Comparison of ENCODE assay signal across 10 cellular contexts in the genomic region with DNA sequence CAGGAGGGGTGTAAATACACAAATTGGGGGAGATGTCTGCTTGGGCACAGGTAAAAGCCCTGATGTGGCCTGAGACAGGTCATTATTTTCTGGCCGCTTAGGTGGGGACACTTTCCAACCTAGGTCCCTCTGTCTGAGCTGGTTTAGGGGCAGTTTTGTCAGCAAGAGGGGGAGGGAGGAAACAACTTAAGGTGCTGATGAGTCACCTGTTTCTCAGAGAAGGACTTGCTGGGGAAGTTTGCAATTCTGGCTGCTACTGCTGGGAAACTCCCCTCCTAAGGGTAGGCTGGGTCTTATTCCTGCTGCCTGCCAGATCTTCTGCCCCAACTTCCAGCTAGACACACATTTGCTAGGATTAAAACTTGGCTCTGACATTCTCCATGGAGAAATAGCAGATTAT. TPM values are rescaled to one million over a fixed set of nuclear protein-coding genes. Genes with fewer than 3 reads are reported as not detected.
DNase-seq lines count a peak whose midpoint lies in the region; ATAC-seq and TF ChIP-seq lines count a peak whose summit lies in the region.
"Had no signal": no experiment of that assay in that cellular context is flagged by ENCODE, and none has a peak within 500 bp of the region (broad histone marks: within the 10 kb centered on the region; RNA-seq: fewer than 3 reads in every experiment).

No MANE protein-coding gene starts in this region.

- no peak overlapping the region for H3K4me3 ChIP-seq in astrocyte of the spinal cord (ENCODE audit: low read depth, low read length)
- H3K4me3 ChIP-seq in skeletal muscle cell (ENCODE audit: low read depth, low read length), result no peak overlapping the region
- H3K4me3 ChIP-seq: coronary artery had no signal

- H3K27ac Mint-ChIP-seq in activated CD4-positive, alpha-beta T cell treated with anti-CD3 and anti-CD28 coated beads for 36 hours, result no peak overlapping the region
- H3K27ac Mint-ChIP-seq in activated CD4-positive, alpha-beta T cell treated with anti-CD3 and anti-CD28 coated beads, Interleukin-2, amount 10 ng/mL, durations not matched to agents 7 days and 5 days, result no peak overlapping the region
- H3K27ac Mint-ChIP-seq: nephron had no signal

- no peaks in the 10 kb centered on the region for H3K36me3 Mint-ChIP-seq in activated CD4-positive, alpha-beta T cell treated with anti-CD3 and anti-CD28 coated beads for 36 hours (ENCODE audit: low read depth)
- H3K36me3 Mint-ChIP-seq in activated CD4-positive, alpha-beta T cell treated with anti-CD3 and anti-CD28 coated beads, Interleukin-2, amount 10 ng/mL, durations not matched to agents 7 days and 5 days (ENCODE audit: low read depth), result no peaks in the 10 kb centered on the region

- intact Hi-C loops in activated CD4-positive, alpha-beta T cell treated with anti-CD3 and anti-CD28 coated beads for 36 hours (cut with DNase I, micrococcal nuclease), result loop anchor here in 1 of 2 experiments (1.0 kb wide), 1 partner anchor 16 kb away; the partner anchor contains the start of gene VPS18
- intact Hi-C loops in left cardiac atrium (cut with DNase I), result no loop called here

- H3K4me1 Mint-ChIP-seq in activated CD4-positive, alpha-beta T cell treated with anti-CD3 and anti-CD28 coated beads for 36 hours, result peaks cover 15% of the 10 kb centered on the region
- H3K4me1 Mint-ChIP-seq in activated CD4-positive, alpha-beta T cell treated with anti-CD3 and anti-CD28 coated beads, Interleukin-2, amount 10 ng/mL, durations not matched to agents 7 days and 5 days, result peaks cover 19% of the 10 kb centered on the region

- peak; percentile 98 for ATAC-seq in activated CD4-positive, alpha-beta T cell treated with anti-CD3 and anti-CD28 coated beads for 36 hours
- ATAC-seq in HG03196 (IDR thresholded peaks at IDR 0.05; ENCODE audit: unreplicated experiment) (peak; percentile 63), left cardiac atrium (no peak), GM21423 (IDR thresholded peaks at IDR 0.05; ENCODE audit: unreplicated experiment) (no peak)

- TF ChIP-seq CTCF in astrocyte of the spinal cord (IDR thresholded peaks at IDR 0.05; ENCODE audit: low read depth, low read length), result no peak

- peaks cover 3% of the 10 kb centered on the region for H3K27me3 Mint-ChIP-seq in activated CD4-positive, alpha-beta T cell treated with anti-CD3 and anti-CD28 coated beads for 36 hours
- peaks cover 13% of the 10 kb centered on the region for H3K27me3 Mint-ChIP-seq in activated CD4-positive, alpha-beta T cell treated with anti-CD3 and anti-CD28 coated beads, Interleukin-2, amount 10 ng/mL, durations not matched to agents 7 days and 5 days

- POLR2A ChIA-PET in activated CD4-positive, alpha-beta T cell treated with anti-CD3 and anti-CD28 coated beads for 36 hours (lab: Charles Lee), result no interaction called here
- POLR2A ChIA-PET in activated CD4-positive, alpha-beta T cell treated with anti-CD3 and anti-CD28 coated beads, Interleukin-2, amount 10 ng/mL, durations not matched to agents 7 days and 5 days (lab: Charles Lee), result no interaction called here

- no peak overlapping the region for H3K4me3 Mint-ChIP-seq in activated CD4-positive, alpha-beta T cell treated with anti-CD3 and anti-CD28 coated beads for 36 hours
- no peak overlapping the region for H3K4me3 Mint-ChIP-seq in activated CD4-positive, alpha-beta T cell treated with anti-CD3 and anti-CD28 coated beads, Interleukin-2, amount 10 ng/mL, durations not matched to agents 7 days and 5 days
- H3K4me3 Mint-ChIP-seq: nephron had no signal

- peak; percentile 63 for DNase-seq in activated CD4-positive, alpha-beta T cell treated with anti-CD3 and anti-CD28 coated beads for 36 hours
- no peak for DNase-seq in activated CD4-positive, alpha-beta T cell treated with anti-CD3 and anti-CD28 coated beads, Interleukin-2, amount 10 ng/mL, durations not matched to agents 7 days and 5 days
- DNase-seq in astrocyte of the spinal cord (ENCODE audit: low read depth, low spot score) (peak; percentile 16), skeletal muscle cell (ENCODE audit: low read depth) (peak; percentile 9), left cardiac atrium (no peak), hypothalamus (lab: John Stamatoyannopoulos, UW) (no peak)

- in situ Hi-C loops in astrocyte of the spinal cord (cut with HindIII; ENCODE audit: low sequenced_read_pairs), result no loop called here

- CTCF ChIA-PET in activated CD4-positive, alpha-beta T cell treated with anti-CD3 and anti-CD28 coated beads for 36 hours (lab: Charles Lee), result interaction anchor here (0.5 to 1.5 kb wide), 10 partner anchors 9 to 795 kb away, joined by 3 to 10 read pairs (median 4); partner anchors contain the start of gene VPS18
- CTCF ChIA-PET in activated CD4-positive, alpha-beta T cell treated with anti-CD3 and anti-CD28 coated beads, Interleukin-2, amount 10 ng/mL, durations not matched to agents 7 days and 5 days (lab: Charles Lee), result interaction anchor here (0.7 to 6.1 kb wide), 5 partner anchors 9 to 64 kb away, joined by 3 to 31 read pairs (median 7); partner anchors contain the start of gene VPS18

- H3K9me3 Mint-ChIP-seq in activated CD4-positive, alpha-beta T cell treated with anti-CD3 and anti-CD28 coated beads for 36 hours (ENCODE audit: low read depth), result no peaks in the 10 kb centered on the region
- H3K9me3 Mint-ChIP-seq in activated CD4-positive, alpha-beta T cell treated with anti-CD3 and anti-CD28 coated beads, Interleukin-2, amount 10 ng/mL, durations not matched to agents 7 days and 5 days, result no peaks in the 10 kb centered on the region
- H3K9me3 Mint-ChIP-seq: nephron had no signal

RNA-seq across cellular contexts. Expression of gene RHOV, which starts 4.8 kb away (rescaled TPM):
- total RNA-seq in activated CD4-positive, alpha-beta T cell treated with anti-CD3 and anti-CD28 coated beads for 36 hours, result under 1 TPM; 0.25 to 0.41 TPM
- not detected for total RNA-seq in activated CD4-positive, alpha-beta T cell treated with anti-CD3 and anti-CD28 coated beads, Interleukin-2, amount 10 ng/mL, durations not matched to agents 7 days and 5 days
- not detected for total RNA-seq in left cardiac atrium

RNA-seq across cellular contexts. Expression of gene VPS18, which starts 15.5 kb away (rescaled TPM):
- 1 to 10 TPM; 6.2 TPM for total RNA-seq in activated CD4-positive, alpha-beta T cell treated with anti-CD3 and anti-CD28 coated beads for 36 hours
- 10 to 100 TPM; 16.2 to 16.6 TPM for total RNA-seq in activated CD4-positive, alpha-beta T cell treated with anti-CD3 and anti-CD28 coated beads, Interleukin-2, amount 10 ng/mL, durations not matched to agents 7 days and 5 days
- total RNA-seq in left cardiac atrium, result 10 to 100 TPM; 17.1 to 23.7 TPM

RNA-seq across cellular contexts. Expression of gene SPINT1, which starts 34.9 kb away (rescaled TPM):
- 1 to 10 TPM; 8.5 to 8.9 TPM for total RNA-seq in activated CD4-positive, alpha-beta T cell treated with anti-CD3 and anti-CD28 coated beads for 36 hours
- total RNA-seq in activated CD4-positive, alpha-beta T cell treated with anti-CD3 and anti-CD28 coated beads, Interleukin-2, amount 10 ng/mL, durations not matched to agents 7 days and 5 days, result 1 to 10 TPM; 1.7 to 2.9 TPM
- total RNA-seq in left cardiac atrium, result 1 to 10 TPM; 1.3 to 1.4 TPM

RNA-seq across cellular contexts. Expression of gene PPP1R14D, which starts 50.3 kb away (rescaled TPM):
- not detected for total RNA-seq in activated CD4-positive, alpha-beta T cell treated with anti-CD3 and anti-CD28 coated beads for 36 hours
- not detected for total RNA-seq in activated CD4-positive, alpha-beta T cell treated with anti-CD3 and anti-CD28 coated beads, Interleukin-2, amount 10 ng/mL, durations not matched to agents 7 days and 5 days
- not detected for total RNA-seq in left cardiac atrium

RNA-seq across cellular contexts. Expression of gene DLL4, which starts 50.4 kb away (rescaled TPM):
- under 1 TPM; 0.18 to 0.30 TPM for total RNA-seq in activated CD4-positive, alpha-beta T cell treated with anti-CD3 and anti-CD28 coated beads for 36 hours
- not detected for total RNA-seq in activated CD4-positive, alpha-beta T cell treated with anti-CD3 and anti-CD28 coated beads, Interleukin-2, amount 10 ng/mL, durations not matched to agents 7 days and 5 days
- total RNA-seq in left cardiac atrium, result 1 to 10 TPM; 8.5 to 9.2 TPM

Comparison
In these comparisons a context has a peak if more than half of its experiments do, and no peak if none do; other contexts are left out.
1. DNase-seq: peak in activated CD4-positive, alpha-beta T cell treated with anti-CD3 and anti-CD28 coated beads for 36 hours (single experiment), astrocyte of the spinal cord (single experiment) and skeletal muscle cell (single experiment); none in activated CD4-positive, alpha-beta T cell treated with anti-CD3 and anti-CD28 coated beads, Interleukin-2, amount 10 ng/mL, durations not matched to agents 7 days and 5 days (single experiment), left cardiac atrium (single experiment) and hypothalamus (0 of 51).
2. ATAC-seq: peak in activated CD4-positive, alpha-beta T cell treated with anti-CD3 and anti-CD28 coated beads for 36 hours (single experiment) and HG03196 (single experiment); none in left cardiac atrium (0 of 2) and GM21423 (single experiment).